ENCODE assay signal across 8 cellular contexts in the genomic region with DNA sequence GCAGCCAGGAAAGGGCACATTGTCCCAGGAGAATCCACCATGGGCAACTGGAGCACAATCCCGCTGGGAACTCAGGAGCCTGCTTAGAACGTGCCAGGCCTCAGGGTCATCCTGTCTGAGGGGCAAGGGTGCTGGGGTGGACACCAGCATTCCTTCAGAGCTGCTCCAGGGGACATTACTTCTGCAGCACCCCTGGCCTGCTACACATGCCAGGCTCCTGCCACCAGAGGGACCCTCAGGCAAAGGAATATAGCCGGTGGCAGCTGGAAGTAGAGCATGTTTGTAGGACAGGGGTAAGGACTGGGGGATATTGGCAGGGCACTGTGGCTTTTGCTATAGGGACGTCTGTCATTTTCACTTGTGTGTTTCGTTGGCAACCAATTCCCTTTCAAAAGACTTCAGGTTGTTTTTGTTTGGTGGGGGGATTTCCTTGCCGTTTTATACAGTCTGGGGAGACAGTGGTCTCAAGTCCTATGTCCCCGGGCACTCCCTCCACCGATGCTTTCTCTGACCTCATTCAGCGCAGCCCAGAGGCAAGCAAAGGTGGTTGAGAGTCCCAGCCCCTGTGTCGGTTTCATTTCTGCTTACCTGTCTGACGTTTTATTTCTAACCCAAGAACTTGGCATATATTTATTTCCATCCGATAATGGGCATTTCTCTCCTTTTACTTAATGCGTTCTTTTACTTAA.
DNase-seq lines count a peak whose midpoint lies in the region; ATAC-seq, FAIRE-seq and TF ChIP-seq lines count a peak whose summit lies in the region.

No MANE protein-coding gene starts in this region.

- CTCF ChIA-PET in RWPE1 (lab: Yijun Ruan, JAX), result interaction anchor here (0.6 to 2.5 kb wide), 2 partner anchors 11 to 306 kb away, joined by 3 to 5 read pairs; no protein-coding TSS in a partner anchor

- no peak overlapping the region for H2AFZ ChIP-seq in astrocyte (ENCODE audit: low read depth, low read length)

- H3K27ac Mint-ChIP-seq in astrocyte (ENCODE audit: unreplicated experiment), result no peak overlapping the region

- H3K9me3 Mint-ChIP-seq in astrocyte (ENCODE audit: unreplicated experiment), result no peaks in the 10 kb centered on the region

- no peaks in the 10 kb centered on the region for H3K79me2 ChIP-seq in astrocyte (ENCODE audit: insufficient read depth, low read length)

- H3K36me3 Mint-ChIP-seq in astrocyte (ENCODE audit: low read depth, unreplicated experiment), result peaks cover 2% of the 10 kb centered on the region

- POLR2A ChIA-PET in RWPE1 (lab: Yijun Ruan, JAX; ENCODE audit: low non-redundant PET), result no interaction called here

- DNase-seq in GM13976 (ENCODE audit: low spot score) (no peak), RWPE1 (ENCODE audit: low spot score) (peak; percentile 41), astrocyte (ENCODE audit: low read depth) (no peak), left lobe of liver (ENCODE audit: low spot score) (peak; percentile 41)
- DNase-seq in stimulated activated naive CD8-positive, alpha-beta T cell treated with anti-CD3 and anti-CD28 coated beads, Interleukin-15, Interleukin-2, amounts not matched to agents 100 U/mL and 50 U/mL, for 24 hours, result peak; percentile 59

- no peaks in the 10 kb centered on the region for H3K4me1 Mint-ChIP-seq in astrocyte (ENCODE audit: low read depth, unreplicated experiment)

- peak; percentile 48 for ATAC-seq in left lobe of liver
- ATAC-seq in stimulated activated naive CD8-positive, alpha-beta T cell treated with anti-CD3 and anti-CD28 coated beads, Interleukin-15, Interleukin-2, amounts not matched to agents 100 U/mL and 50 U/mL, for 24 hours, result peak; percentile 79
- ATAC-seq in HG02763 (IDR thresholded peaks at IDR 0.05; ENCODE audit: unreplicated experiment), result no peak
- no peak for ATAC-seq in HG03457 (IDR thresholded peaks at IDR 0.05; ENCODE audit: unreplicated experiment)

- TF ChIP-seq CTCF in 22Rv1 (IDR thresholded peaks at IDR 0.05) (peak; percentile 33), GM13976 (IDR thresholded peaks at IDR 0.05; ENCODE audit: borderline replicate concordance, control extremely low read depth, extremely low read depth, insufficient read depth, missing control alignments) (peak; percentile 11), RWPE1 (conservative IDR thresholded peaks at IDR 0.05; ENCODE audit: low read depth) (peak; percentile 28; the same call in 1 of the 2 replicates), astrocyte (IDR thresholded peaks at IDR 0.05; ENCODE audit: insufficient read depth, low read depth, low read length) (peak; percentile 44)

- H3K27me3 ChIP-seq in astrocyte (ENCODE audit: insufficient read depth, low read length), result no peaks in the 10 kb centered on the region

- H4K20me1 ChIP-seq in astrocyte (ENCODE audit: insufficient read depth, low read length), result no peaks in the 10 kb centered on the region

- in situ Hi-C loops in GM13976 (cut with MboI; ENCODE audit: low sequenced_read_pairs, unreplicated experiment), result no loop called here

- no peaks in the 10 kb centered on the region for H3K36me3 ChIP-seq in astrocyte (ENCODE audit: insufficient read depth, low read length)

- H3K9ac ChIP-seq in astrocyte (ENCODE audit: low read length), result no peak overlapping the region

- no peak overlapping the region for H3K4me2 ChIP-seq in astrocyte (ENCODE audit: low read length)

- no peaks in the 10 kb centered on the region for H3K9me3 ChIP-seq in astrocyte (ENCODE audit: insufficient read depth, low read depth, low read length)

- no peaks in the 10 kb centered on the region for H3K4me1 ChIP-seq in astrocyte (ENCODE audit: insufficient read depth, low read length)

- H3K27ac ChIP-seq in 22Rv1 (no peak overlapping the region), RWPE1 (no peak overlapping the region), astrocyte (ENCODE audit: low read depth, low read length) (no peak overlapping the region)

- FAIRE-seq in astrocyte (lab: Jason Lieb, UNC), result no peak

- no peak overlapping the region for H3K4me3 ChIP-seq in astrocyte (ENCODE audit: insufficient read depth, low read depth, low read length)

- peaks cover 21% of the 10 kb centered on the region for H3K27me3 Mint-ChIP-seq in astrocyte (ENCODE audit: low read depth, unreplicated experiment)

- H3K4me3 Mint-ChIP-seq in astrocyte (ENCODE audit: unreplicated experiment), result no peak overlapping the region

Comparison
In these comparisons a context has a peak if more than half of its experiments do, and no peak if none do; other contexts are left out.
1. DNase-seq: peak in RWPE1 (single experiment), left lobe of liver (single experiment) and stimulated activated naive CD8-positive, alpha-beta T cell treated with anti-CD3 and anti-CD28 coated beads, Interleukin-15, Interleukin-2, amounts not matched to agents 100 U/mL and 50 U/mL, for 24 hours (single experiment); none in GM13976 (single experiment) and astrocyte (single experiment).
2. ATAC-seq: peak in left lobe of liver (single experiment) and stimulated activated naive CD8-positive, alpha-beta T cell treated with anti-CD3 and anti-CD28 coated beads, Interleukin-15, Interleukin-2, amounts not matched to agents 100 U/mL and 50 U/mL, for 24 hours (single experiment); none in HG02763 (single experiment) and HG03457 (single experiment).
3. Peak in every context shown above with its lines, with median percentiles within 50 percentile points of each other: CTCF ChIP-seq.